ENCODE assay signal across 27 cellular contexts in the genomic region with DNA sequence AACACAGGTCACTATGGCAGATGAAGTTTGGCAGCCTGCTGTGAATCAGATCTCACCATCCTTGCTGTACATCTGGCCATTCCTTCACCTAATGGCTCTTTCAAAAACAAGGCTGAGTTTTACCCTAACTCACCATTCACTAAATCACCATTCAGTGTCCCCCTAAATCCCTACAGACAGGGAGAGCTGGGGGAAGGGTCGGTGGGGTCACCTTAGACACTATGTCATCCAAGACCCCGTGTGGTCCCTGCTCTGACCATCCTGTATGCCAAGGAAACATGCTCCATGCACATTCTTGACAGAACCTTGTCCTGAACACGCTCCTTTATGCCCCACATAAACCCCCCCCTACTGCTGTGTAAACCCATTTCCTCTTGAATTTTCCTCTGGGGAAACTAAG. TPM values are rescaled to one million over a fixed set of nuclear protein-coding genes. Genes with fewer than 3 reads are reported as not detected.
DNase-seq lines count a peak whose midpoint lies in the region; ATAC-seq, FAIRE-seq and TF ChIP-seq lines count a peak whose summit lies in the region.
"Had no signal": no experiment of that assay in that cellular context is flagged by ENCODE, and none has a peak within 500 bp of the region (broad histone marks: within the 10 kb centered on the region; RNA-seq: fewer than 3 reads in every experiment).

No MANE protein-coding gene starts in this region.

- dilution Hi-C loops in keratinocyte (cut with MboI; ENCODE audit: extremely low pct_ligation_motif_present, low sequenced_read_pairs): no loop called here

- H3K79me2 ChIP-seq in keratinocyte (ENCODE audit: control insufficient read depth, insufficient read depth, low read length): no peaks in the 10 kb centered on the region

- POLR2A ChIA-PET in RWPE1 (lab: Yijun Ruan, JAX; ENCODE audit: low non-redundant PET): no interaction called here

- peaks cover 25% of the 10 kb centered on the region for H3K4me1 ChIP-seq in keratinocyte (ENCODE audit: control insufficient read depth, extremely low read depth, insufficient read depth, low read length)
- H3K4me1 ChIP-seq: Peyer's patch had no signal

- no peak overlapping the region for H3K9ac ChIP-seq in keratinocyte (ENCODE audit: control insufficient read depth, extremely low read depth, insufficient read depth, low read length)

- peaks cover 32% of the 10 kb centered on the region for H3K27me3 Mint-ChIP-seq in stimulated activated naive CD8-positive, alpha-beta T cell treated with anti-CD3 and anti-CD28 coated beads, Interleukin-15, Interleukin-2, amounts not matched to agents 100 ng/mL and 50 ng/mL, for 24 hours
- peaks cover 34% of the 10 kb centered on the region for H3K27me3 Mint-ChIP-seq in activated T-cell treated with anti-CD3 and anti-CD28 coated beads, Interleukin-2, amount 50 U/mL, for 24 hours

- H3K27ac ChIP-seq in RWPE1: peak overlapping the region; percentile 71; the same call in 1 of the 2 replicates
- peak overlapping the region; percentile 47 for H3K27ac ChIP-seq in keratinocyte (ENCODE audit: control insufficient read depth, insufficient read depth, low read length)
- H3K27ac ChIP-seq: HL-60, Peyer's patch had no signal

- peaks cover 6% of the 10 kb centered on the region for H3K36me3 Mint-ChIP-seq in stimulated activated naive CD8-positive, alpha-beta T cell treated with anti-CD3 and anti-CD28 coated beads, Interleukin-15, Interleukin-2, amounts not matched to agents 100 ng/mL and 50 ng/mL, for 24 hours (ENCODE audit: low read depth)
- H3K36me3 Mint-ChIP-seq in activated T-cell treated with anti-CD3 and anti-CD28 coated beads, Interleukin-2, amount 50 U/mL, for 24 hours (ENCODE audit: low read depth): no peaks in the 10 kb centered on the region
- H3K36me3 Mint-ChIP-seq: CD14-positive monocyte had no signal

- peak overlapping the region; percentile 28 for H2AFZ ChIP-seq in keratinocyte (ENCODE audit: control insufficient read depth, low read length)

- ATAC-seq in stimulated activated naive CD8-positive, alpha-beta T cell treated with anti-CD3 and anti-CD28 coated beads, Interleukin-15, Interleukin-2, amounts not matched to agents 100 U/mL and 50 U/mL, for 24 hours: no peak
- ATAC-seq in HG02981 (IDR thresholded peaks at IDR 0.05; ENCODE audit: unreplicated experiment): no peak
- ATAC-seq: Right ventricle myocardium inferior had no signal

- no peak overlapping the region for H3K4me3 Mint-ChIP-seq in stimulated activated naive CD8-positive, alpha-beta T cell treated with anti-CD3 and anti-CD28 coated beads, Interleukin-15, Interleukin-2, amounts not matched to agents 100 ng/mL and 50 ng/mL, for 24 hours
- no peak overlapping the region for H3K4me3 Mint-ChIP-seq in activated T-cell treated with anti-CD3 and anti-CD28 coated beads, Interleukin-2, amount 50 U/mL, for 24 hours
- H3K4me3 Mint-ChIP-seq: CD14-positive monocyte had no signal

- H3K27me3 ChIP-seq in keratinocyte (ENCODE audit: control insufficient read depth, extremely low read depth, insufficient read depth, low read length): no peaks in the 10 kb centered on the region
- H3K27me3 ChIP-seq in H7 (ENCODE audit: control insufficient read depth, insufficient read depth, low read length): no peaks in the 10 kb centered on the region
- H3K27me3 ChIP-seq: Peyer's patch had no signal

- TF ChIP-seq CTCF in RWPE1 (conservative IDR thresholded peaks at IDR 0.05; ENCODE audit: low read depth) (no peak), keratinocyte (optimal IDR thresholded peaks at IDR 0.05 in 1 of 3, IDR thresholded peaks at IDR 0.05 in 1 of 3, conservative IDR thresholded peaks at IDR 0.05 in 1 of 3; ENCODE audit: extremely low read depth in 1 of 3, insufficient read depth in 2 of 3, low read length in 3 of 3) (no peak)

- H3K4me1 Mint-ChIP-seq in stimulated activated naive CD8-positive, alpha-beta T cell treated with anti-CD3 and anti-CD28 coated beads, Interleukin-15, Interleukin-2, amounts not matched to agents 100 ng/mL and 50 ng/mL, for 24 hours (ENCODE audit: low read depth): peaks cover 47% of the 10 kb centered on the region
- peaks cover 42% of the 10 kb centered on the region for H3K4me1 Mint-ChIP-seq in activated T-cell treated with anti-CD3 and anti-CD28 coated beads, Interleukin-2, amount 50 U/mL, for 24 hours (ENCODE audit: low read depth)

- H3K4me3 ChIP-seq in keratinocyte (ENCODE audit: control insufficient read depth in 2 of 3, extremely low read depth in 1 of 3, insufficient read depth in 2 of 3, low read depth in 1 of 3, low read length in 3 of 3): peak overlapping the region in 1 of 3 experiments; percentile 40
- H3K4me3 ChIP-seq in H7 (ENCODE audit: insufficient read depth, low read depth, low read length): no peak overlapping the region
- H3K4me3 ChIP-seq: Peyer's patch had no signal

- peak overlapping the region; percentile 57 for H3K4me2 ChIP-seq in keratinocyte (ENCODE audit: control insufficient read depth, extremely low read depth, insufficient read depth, low read depth, low read length)

- H3K9me1 ChIP-seq in keratinocyte (ENCODE audit: control insufficient read depth, extremely low read depth, insufficient read depth, low read length): no peaks in the 10 kb centered on the region

- H3K36me3 ChIP-seq in keratinocyte (ENCODE audit: control insufficient read depth in 2 of 2, extremely low read depth in 1 of 2, insufficient read depth in 2 of 2, low read length in 2 of 2): no peaks in the 10 kb centered on the region
- H3K36me3 ChIP-seq in H7 (replicated peaks; ENCODE audit: control insufficient read depth, insufficient read depth, low read length): no peaks in the 10 kb centered on the region
- H3K36me3 ChIP-seq: Peyer's patch had no signal

- FAIRE-seq in keratinocyte (lab: Jason Lieb, UNC): no peak

- H3K9me3 Mint-ChIP-seq in stimulated activated naive CD8-positive, alpha-beta T cell treated with anti-CD3 and anti-CD28 coated beads, Interleukin-15, Interleukin-2, amounts not matched to agents 100 ng/mL and 50 ng/mL, for 24 hours: peaks cover 5% of the 10 kb centered on the region
- no peaks in the 10 kb centered on the region for H3K9me3 Mint-ChIP-seq in activated T-cell treated with anti-CD3 and anti-CD28 coated beads, Interleukin-2, amount 50 U/mL, for 24 hours

- no peaks in the 10 kb centered on the region for H3K9me3 ChIP-seq in keratinocyte (ENCODE audit: control insufficient read depth, low read depth, low read length)
- H3K9me3 ChIP-seq: Peyer's patch had no signal

- CTCF ChIA-PET in RWPE1 (lab: Yijun Ruan, JAX): interaction anchor here (0.6 to 0.7 kb wide), 2 partner anchors 12 to 55 kb away, joined by 3 read pairs; no protein-coding TSS in a partner anchor

- H4K20me1 ChIP-seq in keratinocyte (ENCODE audit: control insufficient read depth, extremely low read depth, insufficient read depth, low read length): no peaks in the 10 kb centered on the region

- peak overlapping the region; percentile 16 for H3K27ac Mint-ChIP-seq in stimulated activated naive CD8-positive, alpha-beta T cell treated with anti-CD3 and anti-CD28 coated beads, Interleukin-15, Interleukin-2, amounts not matched to agents 100 ng/mL and 50 ng/mL, for 24 hours
- no peak overlapping the region for H3K27ac Mint-ChIP-seq in activated T-cell treated with anti-CD3 and anti-CD28 coated beads, Interleukin-2, amount 50 U/mL, for 24 hours

- DNase-seq in stimulated activated naive CD8-positive, alpha-beta T cell treated with anti-CD3 and anti-CD28 coated beads, Interleukin-15, Interleukin-2, amounts not matched to agents 100 U/mL and 50 U/mL, for 24 hours: no peak
- DNase-seq in RWPE1 (ENCODE audit: low spot score): no peak
- DNase-seq in keratinocyte (ENCODE audit: low read depth, low spot score): no peak
- DNase-seq in H7: no peak
- no peak for DNase-seq in activated T-cell treated with anti-CD3 and anti-CD28 coated beads, Interleukin-2, amount 50 U/mL, for 24 hours
- no peak for DNase-seq in activated T-cell treated with anti-CD3 and anti-CD28 coated beads, Interleukin-2, amount 50 U/mL, for 48 hours
- DNase-seq: AML-193, EL, GF-D8, KBM-7, NCI-H1105 treated with DMSO at 0.1 percent for 48 hours, NCI-H2029 treated with DMSO at 0.1 percent for 48 hours, NCI-H2171, NCI-H345, NCI-H524, NCI-H774, Peyer's patch had no signal

RNA-seq across cellular contexts. Expression of a gene that starts 31.8 kb away (rescaled TPM):
- polyA plus RNA-seq in keratinocyte: not detected in 3 replicates
- polyA plus RNA-seq in keratinocyte (2011; ENCODE audit: low read depth): not detected
- not detected in 2 replicates for polyA plus RNA-seq in keratinocyte (2011; cell fraction: cytosol; rRNA removed)
- not detected in 2 replicates for polyA plus RNA-seq in keratinocyte (2011; cell fraction: nucleus; rRNA removed)
- polyA plus RNA-seq in keratinocyte (2012; ENCODE audit: low replicate concordance): not detected in 2 replicates
- not detected in 3 replicates for polyA minus RNA-seq in keratinocyte
- not detected for polyA minus RNA-seq in keratinocyte (2011; cell fraction: cytosol; rRNA and poly(A)+ RNA removed)
- not detected in 2 replicates for polyA minus RNA-seq in keratinocyte (2011; cell fraction: nucleus; rRNA and poly(A)+ RNA removed)
- 0.03 TPM in 1 of 2 replicates, not detected in the other for total RNA-seq in H7 (2014; rRNA removed; shearing (Covaris generic))
- total RNA-seq: A172; HT1080; Peyer's patch; Right ventricle myocardium inferior; SK-MEL-5; T-helper 1 cell treated with Interleukin-12 subunit alpha and Interleukin-12 subunit beta and Interleukin-4 antibody, amounts not matched to agents 30 ng/mL and 1 ng/mL, for 36 hours had no signal
- polyA plus RNA-seq: AG04450, CD14-positive monocyte had no signal
